In genomic region chr14:58898655-58899316, GRCh38 we compare ENCODE assay signal across 15 cellular contexts.
DNase-seq lines count a peak whose midpoint lies in the region; ATAC-seq and TF ChIP-seq lines count a peak whose summit lies in the region.
"Had no signal": no experiment of that assay in that cellular context is flagged by ENCODE, and none has a peak within 500 bp of the region (broad histone marks: within the 10 kb centered on the region; RNA-seq: fewer than 3 reads in every experiment).

No MANE protein-coding gene starts in this region.

- no peaks in the 10 kb centered on the region for H3K27me3 ChIP-seq in breast epithelium
- peaks cover 23% of the 10 kb centered on the region for H3K27me3 ChIP-seq in adipocyte (replicated peaks; ENCODE audit: control insufficient read depth, insufficient read depth, low read length)
- H3K27me3 ChIP-seq in left ventricle myocardium inferior (ENCODE audit: low read depth), result no peaks in the 10 kb centered on the region
- H3K27me3 ChIP-seq in CD4-positive, alpha-beta T cell (ENCODE audit: control insufficient read depth, insufficient read depth, low read length), result no peaks in the 10 kb centered on the region
- H3K27me3 ChIP-seq: ovary, thyroid gland had no signal

- H3K9me3 ChIP-seq in breast epithelium, result no peaks in the 10 kb centered on the region
- no peaks in the 10 kb centered on the region for H3K9me3 ChIP-seq in adipocyte (ENCODE audit: control insufficient read depth, low read length)
- no peaks in the 10 kb centered on the region for H3K9me3 ChIP-seq in left ventricle myocardium inferior (replicated peaks)
- no peaks in the 10 kb centered on the region for H3K9me3 ChIP-seq in CD4-positive, alpha-beta T cell (ENCODE audit: control insufficient read depth, low read length)
- H3K9me3 ChIP-seq: ovary, thyroid gland had no signal

- H3K4me3 ChIP-seq in breast epithelium, result no peak overlapping the region
- peak overlapping the region; percentile 27 for H3K4me3 ChIP-seq in adipocyte (ENCODE audit: low read length)
- H3K4me3 ChIP-seq in left ventricle myocardium inferior, result no peak overlapping the region
- H3K4me3 ChIP-seq: ovary, thyroid gland had no signal

- no peak for TF ChIP-seq POLR2A in breast epithelium (IDR thresholded peaks at IDR 0.05)

- ATAC-seq in HG02642 (IDR thresholded peaks at IDR 0.05; ENCODE audit: poor library complexity, unreplicated experiment), result no peak
- ATAC-seq in CD4-positive, alpha-beta T cell (ENCODE audit: poor library complexity), result no peak
- no peak for ATAC-seq in HG03045 (IDR thresholded peaks at IDR 0.05; ENCODE audit: unreplicated experiment)

- peaks cover 5% of the 10 kb centered on the region for H3K4me1 Mint-ChIP-seq in MCF 10A (ENCODE audit: insufficient read depth, unreplicated experiment)
- H3K4me1 Mint-ChIP-seq in CD4-positive, alpha-beta T cell (ENCODE audit: low read depth), result no peaks in the 10 kb centered on the region
- H3K4me1 Mint-ChIP-seq: activated naive CD8-positive, alpha-beta T cell treated with anti-CD3 and anti-CD28 coated beads, Interleukin-2, amount 10 ng/mL, durations not matched to agents 7 days and 5 days had no signal

- POLR2A ChIA-PET in MCF 10A (lab: Yijun Ruan, JAX), result no interaction called here
- POLR2A ChIA-PET in CD4-positive, alpha-beta T cell (lab: Charles Lee), result no interaction called here

- DNase-seq in MCF 10A (ENCODE audit: unreplicated experiment), result peak; percentile 63
- DNase-seq in breast epithelium (ENCODE audit: low spot score in 2 of 2), result no peak
- peak; percentile 86 for DNase-seq in adipocyte (ENCODE audit: low read depth)
- no peak for DNase-seq in left ventricle myocardium inferior
- peak; percentile 85 for DNase-seq in stromal cell of bone marrow (ENCODE audit: low read depth)
- DNase-seq in CD4-positive, alpha-beta T cell, result no peak
- DNase-seq: 8988T; activated naive CD8-positive, alpha-beta T cell treated with anti-CD3 and anti-CD28 coated beads, Interleukin-2, amount 10 ng/mL, durations not matched to agents 7 days and 5 days; GDM1; NCI-H1092; NCI-H82; ovary; thyroid gland had no signal

- CTCF ChIA-PET in MCF 10A (lab: Yijun Ruan, JAX), result no interaction called here
- CTCF ChIA-PET in CD4-positive, alpha-beta T cell (lab: Charles Lee), result interaction anchor here (1.8 kb wide), 1 partner anchor 23 kb away, joined by 4 read pairs; no protein-coding TSS in a partner anchor

- H3K4me3 Mint-ChIP-seq in MCF 10A (ENCODE audit: unreplicated experiment), result no peak overlapping the region
- no peak overlapping the region for H3K4me3 Mint-ChIP-seq in CD4-positive, alpha-beta T cell
- H3K4me3 Mint-ChIP-seq: activated naive CD8-positive, alpha-beta T cell treated with anti-CD3 and anti-CD28 coated beads, Interleukin-2, amount 10 ng/mL, durations not matched to agents 7 days and 5 days had no signal

- no peak overlapping the region for H3K9ac ChIP-seq in adipocyte (ENCODE audit: low read length)

- H3K36me3 ChIP-seq in breast epithelium (no peaks in the 10 kb centered on the region), adipocyte (ENCODE audit: control insufficient read depth, insufficient read depth, low read length, severe bottlenecking) (no peaks in the 10 kb centered on the region), left ventricle myocardium inferior (no peaks in the 10 kb centered on the region)
- H3K36me3 ChIP-seq: ovary, thyroid gland had no signal

- intact Hi-C loops in MCF 10A (cut with micrococcal nuclease), result no loop called here
- intact Hi-C loops in breast epithelium (cut with DNase I; ENCODE audit: low total_unique reads), result no loop called here
- intact Hi-C loops in left ventricle myocardium inferior (cut with micrococcal nuclease), result no loop called here
- intact Hi-C loops in CD4-positive, alpha-beta T cell (cut with DNase I, micrococcal nuclease), result no loop called here

- H3K36me3 Mint-ChIP-seq in MCF 10A (ENCODE audit: insufficient read depth, unreplicated experiment), result no peaks in the 10 kb centered on the region
- H3K36me3 Mint-ChIP-seq in CD4-positive, alpha-beta T cell (ENCODE audit: low read depth), result no peaks in the 10 kb centered on the region
- H3K36me3 Mint-ChIP-seq: activated naive CD8-positive, alpha-beta T cell treated with anti-CD3 and anti-CD28 coated beads, Interleukin-2, amount 10 ng/mL, durations not matched to agents 7 days and 5 days had no signal

- H3K27ac ChIP-seq in breast epithelium (no peak overlapping the region), left ventricle myocardium inferior (replicated peaks) (peak overlapping the region; percentile 38)
- no peak overlapping the region for H3K27ac ChIP-seq in CD4-positive, alpha-beta T cell (ENCODE audit: low read depth, low read length)
- H3K27ac ChIP-seq: ovary, thyroid gland had no signal

- BruUV-seq in MCF 10A (replicated peaks; lab: Mats Ljungman, UMichigan), result no TSS peak

- H3K4me1 ChIP-seq in breast epithelium, result no peaks in the 10 kb centered on the region
- H3K4me1 ChIP-seq in adipocyte (ENCODE audit: control insufficient read depth, insufficient read depth, low read length), result peaks cover 16% of the 10 kb centered on the region
- H3K4me1 ChIP-seq in left ventricle myocardium inferior, result no peaks in the 10 kb centered on the region
- H3K4me1 ChIP-seq: thyroid gland had no signal

- peaks cover 12% of the 10 kb centered on the region for H3K27me3 Mint-ChIP-seq in MCF 10A (ENCODE audit: insufficient read depth, unreplicated experiment)
- peaks cover 7% of the 10 kb centered on the region for H3K27me3 Mint-ChIP-seq in CD4-positive, alpha-beta T cell

- H3K27ac Mint-ChIP-seq in MCF 10A (ENCODE audit: low read depth, unreplicated experiment), result no peak overlapping the region
- H3K27ac Mint-ChIP-seq in CD4-positive, alpha-beta T cell, result no peak overlapping the region
- H3K27ac Mint-ChIP-seq: activated naive CD8-positive, alpha-beta T cell treated with anti-CD3 and anti-CD28 coated beads, Interleukin-2, amount 10 ng/mL, durations not matched to agents 7 days and 5 days had no signal

- TF ChIP-seq CTCF in MCF 10A (IDR thresholded peaks at IDR 0.05; ENCODE audit: unreplicated experiment), result no peak
- no peak for TF ChIP-seq CTCF in breast epithelium (IDR thresholded peaks at IDR 0.05)
- no peak for TF ChIP-seq CTCF in left ventricle myocardium inferior (IDR thresholded peaks at IDR 0.05; ENCODE audit: borderline replicate concordance)
- TF ChIP-seq CTCF in CD4-positive, alpha-beta T cell (IDR thresholded peaks at IDR 0.05), result no peak

- no peaks in the 10 kb centered on the region for H3K9me3 Mint-ChIP-seq in MCF 10A (ENCODE audit: unreplicated experiment)
- no peaks in the 10 kb centered on the region for H3K9me3 Mint-ChIP-seq in CD4-positive, alpha-beta T cell

Comparison
In these comparisons a context has a peak if more than half of its experiments do, and no peak if none do; other contexts are left out.
1. DNase-seq: peak in MCF 10A (single experiment), adipocyte (single experiment) and stromal cell of bone marrow (single experiment); none in breast epithelium (0 of 2), left ventricle myocardium inferior (single experiment) and CD4-positive, alpha-beta T cell (0 of 10).